2 cellular contexts compared by ENCODE assay signal in the genomic region with DNA sequence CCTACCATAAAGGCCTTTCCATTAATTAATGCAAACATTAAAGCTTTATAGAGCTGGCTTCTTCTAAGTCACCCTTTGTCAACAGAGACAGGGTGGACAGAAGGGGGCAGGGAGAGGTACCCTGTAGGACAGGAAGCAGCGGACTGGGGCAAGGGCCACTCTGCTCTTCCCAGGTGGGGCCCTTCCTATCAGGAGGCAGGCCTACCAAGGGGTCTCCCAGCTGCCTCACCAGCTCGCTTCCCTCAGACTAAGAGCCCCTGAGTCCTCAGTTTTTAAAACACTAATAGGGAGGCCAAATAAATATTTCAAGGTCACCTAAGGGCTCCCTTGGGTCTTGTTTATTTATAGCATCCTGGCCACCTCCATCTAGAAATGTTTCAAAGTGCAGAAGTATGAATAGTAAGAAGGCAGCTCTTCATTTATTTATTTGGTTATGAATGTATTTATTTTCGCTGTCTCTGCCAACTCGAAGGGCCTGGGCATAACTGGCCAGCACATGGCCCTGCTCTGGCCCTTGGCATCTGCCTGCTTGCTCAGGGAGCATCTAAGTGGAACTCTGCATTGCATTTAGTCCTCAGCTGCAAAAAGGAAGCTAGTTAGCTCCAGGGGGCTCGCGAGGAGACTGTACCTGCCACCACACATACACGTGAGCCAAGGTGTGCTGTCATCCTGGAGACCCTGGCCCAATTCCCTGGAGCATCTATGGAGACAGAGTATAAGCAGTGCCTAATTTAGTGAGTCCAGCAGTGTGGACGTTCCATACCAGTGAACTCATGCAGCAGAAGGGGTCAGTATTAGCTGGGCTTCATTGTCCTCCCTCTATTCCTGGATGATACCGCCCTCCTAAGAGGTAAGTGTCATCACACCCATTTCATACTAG.
TF ChIP-seq lines count a peak whose summit lies in the region.

No MANE protein-coding gene starts in this region.

TF ChIP-seq in H1, 55 proteins besides CTCF, POLR2A, EP300 and RAD21 (continued from another document):
- TF ChIP-seq CBX8 (IDR thresholded peaks at IDR 0.05; ENCODE audit: borderline replicate concordance, low read depth, low read length) (no peak), SIN3A (conservative IDR thresholded peaks at IDR 0.05 in 1 of 2, IDR thresholded peaks at IDR 0.05 in 1 of 2; ENCODE audit: low read depth in 1 of 2, low read length in 2 of 2) (no peak), HDAC6 (IDR thresholded peaks at IDR 0.05; ENCODE audit: low read depth, low read length) (no peak), TBP (IDR thresholded peaks at IDR 0.05; ENCODE audit: low read depth, low read length) (no peak), KDM1A (IDR thresholded peaks at IDR 0.05; ENCODE audit: borderline replicate concordance, low read length) (no peak), SRF (IDR thresholded peaks at IDR 0.05; ENCODE audit: low read depth, low read length) (no peak), FOSL1 (IDR thresholded peaks at IDR 0.05; ENCODE audit: insufficient read depth, low read depth, low read length) (no peak), JUN (IDR thresholded peaks at IDR 0.05; ENCODE audit: low read depth, low read length) (no peak), POLR2AphosphoS5 (IDR thresholded peaks at IDR 0.05; ENCODE audit: low read depth, low read length) (no peak), SAP30 (IDR thresholded peaks at IDR 0.05; ENCODE audit: insufficient read depth, insufficient replicate concordance, low read length) (no peak), KDM4A (IDR thresholded peaks at IDR 0.05; ENCODE audit: low read depth, low read length, severe bottlenecking) (no peak), SIRT6 (IDR thresholded peaks at IDR 0.05; ENCODE audit: low read length) (no peak), YY1 (IDR thresholded peaks at IDR 0.05; ENCODE audit: low read depth, low read length) (no peak), ZNF274 (IDR thresholded peaks at IDR 0.05; ENCODE audit: borderline replicate concordance, extremely low read depth, low read length) (no peak)
- TF ChIP-seq, protein P1, sequence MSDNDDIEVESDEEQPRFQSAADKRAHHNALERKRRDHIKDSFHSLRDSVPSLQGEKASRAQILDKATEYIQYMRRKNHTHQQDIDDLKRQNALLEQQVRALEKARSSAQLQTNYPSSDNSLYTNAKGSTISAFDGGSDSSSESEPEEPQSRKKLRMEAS (IDR thresholded peaks at IDR 0.05), result no peak
- TF ChIP-seq, protein P2, sequence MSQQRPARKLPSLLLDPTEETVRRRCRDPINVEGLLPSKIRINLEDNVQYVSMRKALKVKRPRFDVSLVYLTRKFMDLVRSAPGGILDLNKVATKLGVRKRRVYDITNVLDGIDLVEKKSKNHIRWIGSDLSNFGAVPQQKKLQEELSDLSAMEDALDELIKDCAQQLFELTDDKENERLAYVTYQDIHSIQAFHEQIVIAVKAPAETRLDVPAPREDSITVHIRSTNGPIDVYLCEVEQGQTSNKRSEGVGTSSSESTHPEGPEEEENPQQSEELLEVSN (IDR thresholded peaks at IDR 0.05), result no peak
- TF ChIP-seq, protein P3, sequence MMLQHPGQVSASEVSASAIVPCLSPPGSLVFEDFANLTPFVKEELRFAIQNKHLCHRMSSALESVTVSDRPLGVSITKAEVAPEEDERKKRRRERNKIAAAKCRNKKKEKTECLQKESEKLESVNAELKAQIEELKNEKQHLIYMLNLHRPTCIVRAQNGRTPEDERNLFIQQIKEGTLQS (IDR thresholded peaks at IDR 0.05; ENCODE audit: insufficient read depth, low read depth, low read length), result no peak

TF ChIP-seq in WTC11, 78 proteins besides CTCF, POLR2A, EP300 and RAD21 (continued from another document):
- TF ChIP-seq ZNF671 (CRISPR knock-in tag; IDR thresholded peaks at IDR 0.05) (no peak), SOX15 (CRISPR knock-in tag; IDR thresholded peaks at IDR 0.05) (no peak), CBFB (CRISPR knock-in tag; IDR thresholded peaks at IDR 0.05; ENCODE audit: low read depth) (no peak), NR3C1 (CRISPR knock-in tag; conservative IDR thresholded peaks at IDR 0.05; ENCODE audit: low read depth) (no peak), CREB1 (CRISPR knock-in tag; IDR thresholded peaks at IDR 0.05) (no peak), NR1H2 (CRISPR knock-in tag; IDR thresholded peaks at IDR 0.05) (no peak), FOXK1 (CRISPR knock-in tag; IDR thresholded peaks at IDR 0.05) (no peak), ZNF219 (CRISPR knock-in tag; IDR thresholded peaks at IDR 0.05; ENCODE audit: borderline replicate concordance) (no peak), RORB (CRISPR knock-in tag; IDR thresholded peaks at IDR 0.05) (no peak), ELF4 (CRISPR knock-in tag; IDR thresholded peaks at IDR 0.05; ENCODE audit: low read depth) (no peak), OVOL2 (CRISPR knock-in tag; IDR thresholded peaks at IDR 0.05; ENCODE audit: borderline replicate concordance) (no peak), GABPB1 (CRISPR knock-in tag; IDR thresholded peaks at IDR 0.05) (no peak), ZNF138 (CRISPR knock-in tag; conservative IDR thresholded peaks at IDR 0.05) (no peak)
- TF ChIP-seq, protein P4, sequence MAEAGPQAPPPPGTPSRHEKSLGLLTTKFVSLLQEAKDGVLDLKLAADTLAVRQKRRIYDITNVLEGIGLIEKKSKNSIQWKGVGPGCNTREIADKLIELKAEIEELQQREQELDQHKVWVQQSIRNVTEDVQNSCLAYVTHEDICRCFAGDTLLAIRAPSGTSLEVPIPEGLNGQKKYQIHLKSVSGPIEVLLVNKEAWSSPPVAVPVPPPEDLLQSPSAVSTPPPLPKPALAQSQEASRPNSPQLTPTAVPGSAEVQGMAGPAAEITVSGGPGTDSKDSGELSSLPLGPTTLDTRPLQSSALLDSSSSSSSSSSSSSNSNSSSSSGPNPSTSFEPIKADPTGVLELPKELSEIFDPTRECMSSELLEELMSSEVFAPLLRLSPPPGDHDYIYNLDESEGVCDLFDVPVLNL (CRISPR knock-in tag; IDR thresholded peaks at IDR 0.05; ENCODE audit: borderline replicate concordance, low read depth), result no peak
- TF ChIP-seq, protein P5, sequence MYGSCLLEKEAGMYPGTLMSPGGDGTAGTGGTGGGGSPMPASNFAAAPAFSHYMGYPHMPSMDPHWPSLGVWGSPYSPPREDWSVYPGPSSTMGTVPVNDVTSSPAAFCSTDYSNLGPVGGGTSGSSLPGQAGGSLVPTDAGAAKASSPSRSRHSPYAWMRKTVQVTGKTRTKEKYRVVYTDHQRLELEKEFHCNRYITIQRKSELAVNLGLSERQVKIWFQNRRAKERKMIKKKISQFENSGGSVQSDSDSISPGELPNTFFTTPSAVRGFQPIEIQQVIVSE (CRISPR knock-in tag; IDR thresholded peaks at IDR 0.05; ENCODE audit: borderline replicate concordance), result no peak
- TF ChIP-seq, protein P6, sequence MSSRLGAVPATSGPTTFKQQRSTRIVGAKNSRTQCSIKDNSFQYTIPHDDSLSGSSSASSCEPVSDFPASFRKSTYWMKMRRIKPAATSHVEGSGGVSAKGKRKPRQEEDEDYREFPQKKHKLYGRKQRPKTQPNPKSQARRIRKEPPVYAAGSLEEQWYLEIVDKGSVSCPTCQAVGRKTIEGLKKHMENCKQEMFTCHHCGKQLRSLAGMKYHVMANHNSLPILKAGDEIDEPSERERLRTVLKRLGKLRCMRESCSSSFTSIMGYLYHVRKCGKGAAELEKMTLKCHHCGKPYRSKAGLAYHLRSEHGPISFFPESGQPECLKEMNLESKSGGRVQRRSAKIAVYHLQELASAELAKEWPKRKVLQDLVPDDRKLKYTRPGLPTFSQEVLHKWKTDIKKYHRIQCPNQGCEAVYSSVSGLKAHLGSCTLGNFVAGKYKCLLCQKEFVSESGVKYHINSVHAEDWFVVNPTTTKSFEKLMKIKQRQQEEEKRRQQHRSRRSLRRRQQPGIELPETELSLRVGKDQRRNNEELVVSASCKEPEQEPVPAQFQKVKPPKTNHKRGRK (CRISPR knock-in tag; IDR thresholded peaks at IDR 0.05; ENCODE audit: borderline replicate concordance), result no peak
- TF ChIP-seq, protein P7, sequence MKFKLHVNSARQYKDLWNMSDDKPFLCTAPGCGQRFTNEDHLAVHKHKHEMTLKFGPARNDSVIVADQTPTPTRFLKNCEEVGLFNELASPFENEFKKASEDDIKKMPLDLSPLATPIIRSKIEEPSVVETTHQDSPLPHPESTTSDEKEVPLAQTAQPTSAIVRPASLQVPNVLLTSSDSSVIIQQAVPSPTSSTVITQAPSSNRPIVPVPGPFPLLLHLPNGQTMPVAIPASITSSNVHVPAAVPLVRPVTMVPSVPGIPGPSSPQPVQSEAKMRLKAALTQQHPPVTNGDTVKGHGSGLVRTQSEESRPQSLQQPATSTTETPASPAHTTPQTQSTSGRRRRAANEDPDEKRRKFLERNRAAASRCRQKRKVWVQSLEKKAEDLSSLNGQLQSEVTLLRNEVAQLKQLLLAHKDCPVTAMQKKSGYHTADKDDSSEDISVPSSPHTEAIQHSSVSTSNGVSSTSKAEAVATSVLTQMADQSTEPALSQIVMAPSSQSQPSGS (CRISPR knock-in tag; IDR thresholded peaks at IDR 0.05; ENCODE audit: borderline replicate concordance, low read depth), result no peak
- TF ChIP-seq, protein P8, sequence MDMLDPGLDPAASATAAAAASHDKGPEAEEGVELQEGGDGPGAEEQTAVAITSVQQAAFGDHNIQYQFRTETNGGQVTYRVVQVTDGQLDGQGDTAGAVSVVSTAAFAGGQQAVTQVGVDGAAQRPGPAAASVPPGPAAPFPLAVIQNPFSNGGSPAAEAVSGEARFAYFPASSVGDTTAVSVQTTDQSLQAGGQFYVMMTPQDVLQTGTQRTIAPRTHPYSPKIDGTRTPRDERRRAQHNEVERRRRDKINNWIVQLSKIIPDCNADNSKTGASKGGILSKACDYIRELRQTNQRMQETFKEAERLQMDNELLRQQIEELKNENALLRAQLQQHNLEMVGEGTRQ (CRISPR knock-in tag; IDR thresholded peaks at IDR 0.05), result no peak
